1 cellular context compared by ENCODE assay signal in genomic region chr20:11902264-11902663, GRCh38.
TF ChIP-seq lines count a peak whose summit lies in the region.

No MANE protein-coding gene starts in this region.

TF ChIP-seq in endothelial cell of umbilical vein, 7 proteins besides CTCF, POLR2A, EP300 and RAD21:
- no peak for TF ChIP-seq MAX (IDR thresholded peaks at IDR 0.05; ENCODE audit: insufficient read depth, insufficient read length)
- TF ChIP-seq FOS (IDR thresholded peaks at IDR 0.05; ENCODE audit: borderline replicate concordance, insufficient read depth, low read length): peak; percentile 46
- TF ChIP-seq JUN (IDR thresholded peaks at IDR 0.05; ENCODE audit: borderline replicate concordance, insufficient read depth, insufficient read length, low read depth): no peak
